In genomic region chr17:78355045-78355641, GRCh38 we compare ENCODE assay signal across 9 cellular contexts. TPM values are rescaled to one million over a fixed set of nuclear protein-coding genes. Genes with fewer than 3 reads are reported as not detected.
DNase-seq lines count a peak whose midpoint lies in the region; TF ChIP-seq lines count a peak whose summit lies in the region.
"Had no signal": no experiment of that assay in that cellular context is flagged by ENCODE, and none has a peak within 500 bp of the region (broad histone marks: within the 10 kb centered on the region; RNA-seq: fewer than 3 reads in every experiment).

No MANE protein-coding gene starts in this region.

- peaks cover 0 to 3% (median 0%) of the 10 kb centered on the region in 5 experiments for H3K9me3 Mint-ChIP-seq in brain
- no peaks in the 10 kb centered on the region for H3K9me3 Mint-ChIP-seq in nephron progenitor cell

- peaks cover 49% of the 10 kb centered on the region for H3K4me1 ChIP-seq in ACC112 (ENCODE audit: control insufficient read depth, insufficient read depth, low read length, unreplicated experiment)
- H3K4me1 ChIP-seq in MM.1S (ENCODE audit: low read length), result peaks cover 40% of the 10 kb centered on the region
- H3K4me1 ChIP-seq in A673 (ENCODE audit: insufficient read depth, low read length, poor library complexity, severe bottlenecking), result peaks cover 43% of the 10 kb centered on the region

- H3K4me3 Mint-ChIP-seq in brain (peak overlapping the region in 4 of 5 experiments; percentile 4 to 84 (median 40)), nephron progenitor cell (peak overlapping the region; percentile 58)

- CTCF ChIA-PET in A673 (lab: Charles Lee), result no interaction called here

- H3K27me3 Mint-ChIP-seq in brain (peaks cover 6% of the 10 kb centered on the region), nephron progenitor cell (ENCODE audit: low read depth, poor library complexity) (peaks cover 17% of the 10 kb centered on the region)

- H2AFZ ChIP-seq in ACC112 (ENCODE audit: low read length, unreplicated experiment) (no peak overlapping the region), MM.1S (ENCODE audit: low read length) (no peak overlapping the region)

- in situ Hi-C loops in brain microvascular endothelial cell (cut with HindIII; ENCODE audit: low pct_ligation_motif_present, low sequenced_read_pairs), result no loop called here

- TF ChIP-seq CTCF in MM.1S (IDR thresholded peaks at IDR 0.05; ENCODE audit: low read length) (no peak), brain (conservative IDR thresholded peaks at IDR 0.05) (no peak), nephron progenitor cell (IDR thresholded peaks at IDR 0.05) (no peak), A673 (conservative IDR thresholded peaks at IDR 0.05; ENCODE audit: low read depth, low read length) (no peak), brain microvascular endothelial cell (IDR thresholded peaks at IDR 0.05; ENCODE audit: low read depth, low read length, missing control alignments) (no peak)

- no peaks in the 10 kb centered on the region for H3K27me3 ChIP-seq in ACC112 (ENCODE audit: insufficient read depth, low read length)
- peaks cover 44% of the 10 kb centered on the region for H3K27me3 ChIP-seq in MM.1S (replicated peaks; ENCODE audit: insufficient read depth, low read length)
- H3K27me3 ChIP-seq in A673 (replicated peaks; ENCODE audit: insufficient read depth, low read depth, low read length, poor library complexity), result no peaks in the 10 kb centered on the region
- H3K27me3 ChIP-seq in brain microvascular endothelial cell (replicated peaks), result no peaks in the 10 kb centered on the region

- H3K27ac Mint-ChIP-seq in brain (peak overlapping the region in 2 of 5 experiments; percentile 8 to 76), nephron progenitor cell (peak overlapping the region; percentile 51)

- peak overlapping the region; percentile 75 for H3K4me2 ChIP-seq in MM.1S (ENCODE audit: low read depth, low read length)

- POLR2A ChIA-PET in A673 (lab: Charles Lee; ENCODE audit: low non-redundant PET), result no interaction called here

- H3K36me3 ChIP-seq in ACC112 (ENCODE audit: insufficient read depth, low read length), result peaks cover 8% of the 10 kb centered on the region; the same call in 1 of the 2 replicates
- H3K36me3 ChIP-seq in MM.1S (replicated peaks; ENCODE audit: insufficient read depth, low read length), result no peaks in the 10 kb centered on the region
- H3K36me3 ChIP-seq in A673 (ENCODE audit: insufficient read depth, low read length, poor library complexity, severe bottlenecking), result no peaks in the 10 kb centered on the region
- peaks cover 13% of the 10 kb centered on the region for H3K36me3 ChIP-seq in brain microvascular endothelial cell (replicated peaks)

- intact Hi-C loops in A673 (cut with micrococcal nuclease; ENCODE audit: unreplicated experiment), result no loop called here

- no peak for DNase-seq in MM.1S
- no peak for DNase-seq in nephron progenitor cell
- no peak for DNase-seq in A673 (ENCODE audit: low spot score)
- DNase-seq in brain microvascular endothelial cell, result no peak
- no peak for DNase-seq in NOMO-1 treated with DMSO at 0.1 percent for 48 hours (lab: John Stamatoyannopoulos, UW; ENCODE audit: unreplicated experiment)
- DNase-seq in HCEC 1CT, result no peak
- DNase-seq: islet precursor cell had no signal

- H3K4me1 Mint-ChIP-seq in brain (peaks cover 66% of the 10 kb centered on the region), nephron progenitor cell (peaks cover 76% of the 10 kb centered on the region)

- H3K9me2 ChIP-seq in MM.1S (replicated peaks; ENCODE audit: insufficient read depth, low read length), result no peaks in the 10 kb centered on the region

- peaks cover 12% of the 10 kb centered on the region for H3K36me3 Mint-ChIP-seq in brain
- peaks cover 19% of the 10 kb centered on the region for H3K36me3 Mint-ChIP-seq in nephron progenitor cell (ENCODE audit: low read depth)

- H3K9me3 ChIP-seq in MM.1S (replicated peaks; ENCODE audit: insufficient read depth, low read length) (no peaks in the 10 kb centered on the region), A673 (ENCODE audit: low read depth, low read length, poor library complexity, severe bottlenecking) (no peaks in the 10 kb centered on the region)

- H3K9ac ChIP-seq in MM.1S (ENCODE audit: low read length), result peak overlapping the region; percentile 6; the same call in 1 of the 2 replicates

- H3K27ac ChIP-seq in ACC112 (ENCODE audit: low read depth, low read length) (peak overlapping the region; percentile 87), MM.1S (ENCODE audit: low read length) (peak overlapping the region; percentile 83; the same call in 1 of the 2 replicates), A673 (ENCODE audit: low read depth, low read length, poor library complexity, severe bottlenecking) (no peak overlapping the region), brain microvascular endothelial cell (no peak overlapping the region)

- no TSS peak for BruUV-seq in A673 (replicated peaks; lab: Mats Ljungman, UMichigan)

- peaks cover 34% of the 10 kb centered on the region for H3F3A ChIP-seq in MM.1S (ENCODE audit: insufficient read depth, low read length)

- no peaks in the 10 kb centered on the region for H4K20me1 ChIP-seq in MM.1S (ENCODE audit: insufficient read depth, low read length)

- H3K79me2 ChIP-seq in ACC112 (ENCODE audit: control insufficient read depth, insufficient read depth, low read length, unreplicated experiment) (peaks cover 42% of the 10 kb centered on the region), MM.1S (ENCODE audit: low read length) (no peaks in the 10 kb centered on the region)

- H3K4me3 ChIP-seq in ACC112 (ENCODE audit: low read depth, low read length) (no peak overlapping the region), MM.1S (ENCODE audit: low read length) (no peak overlapping the region), A673 (ENCODE audit: low read depth, low read length, poor library complexity, severe bottlenecking) (no peak overlapping the region), brain microvascular endothelial cell (ENCODE audit: low read depth, low read length) (no peak overlapping the region)

RNA-seq across cellular contexts. Expression of gene SOCS3, which starts 4.7 kb away (rescaled TPM):
- polyA plus RNA-seq in brain (ENCODE audit: insufficient read depth, low read depth, low replicate concordance), result 11.3 TPM
- 7.2 and 9.5 TPM in 2 replicates for total RNA-seq in A673 (2021)

RNA-seq across cellular contexts. Expression of gene PGS1, which starts 23.3 kb away (rescaled TPM):
- 33.6 TPM for polyA plus RNA-seq in brain (ENCODE audit: insufficient read depth, low read depth, low replicate concordance)
- total RNA-seq in A673 (2021), result 42.5 and 44.2 TPM in 2 replicates

Comparison
In these comparisons a context has a peak if more than half of its experiments do, and no peak if none do; other contexts are left out.
1. H3K27ac ChIP-seq: peak in ACC112 (single experiment) and MM.1S (single experiment); none in A673 (single experiment) and brain microvascular endothelial cell (single experiment).